ENCODE assay signal across 11 cellular contexts in the genomic region with DNA sequence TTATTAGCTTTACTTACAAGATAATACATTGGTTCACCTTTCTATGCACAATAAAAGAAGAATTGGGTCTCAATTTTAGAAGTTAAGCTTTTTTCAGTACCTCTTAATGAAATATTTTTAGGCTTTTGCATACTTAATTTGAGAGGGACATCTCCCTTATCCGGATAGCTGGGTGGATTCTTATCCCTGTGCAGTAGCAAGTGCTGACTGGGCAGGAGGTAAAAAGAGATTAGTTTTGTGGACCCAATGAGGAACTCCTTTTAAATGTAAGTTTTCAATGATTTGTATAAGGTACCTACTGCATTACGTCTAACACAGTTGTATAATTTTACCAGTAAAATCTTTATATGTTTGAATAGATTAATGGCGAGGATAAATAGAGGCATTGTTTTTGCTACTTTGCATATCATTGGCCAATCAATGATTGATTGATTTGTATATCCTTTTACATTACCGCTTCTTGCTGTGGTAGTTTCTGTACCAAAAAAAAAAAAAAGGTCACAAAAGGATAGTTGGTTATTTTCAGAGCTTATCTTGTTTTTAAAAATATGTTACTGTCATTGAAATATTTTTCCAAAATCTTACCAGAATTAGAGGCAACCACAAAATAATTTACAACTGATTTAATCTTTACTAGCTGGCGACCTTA. TPM values are rescaled to one million over a fixed set of nuclear protein-coding genes. Genes with fewer than 3 reads are reported as not detected.
DNase-seq lines count a peak whose midpoint lies in the region; ATAC-seq and TF ChIP-seq lines count a peak whose summit lies in the region.
"Had no signal": no experiment of that assay in that cellular context is flagged by ENCODE, and none has a peak within 500 bp of the region (broad histone marks: within the 10 kb centered on the region; RNA-seq: fewer than 3 reads in every experiment).

No MANE protein-coding gene starts in this region.

- ATAC-seq in activated CD8-positive, alpha-beta memory T cell treated with anti-CD3 and anti-CD28 coated beads, Interleukin-2, amount 10 ng/mL, durations not matched to agents 7 days and 5 days = no peak
- no peak for ATAC-seq in HG03045 (IDR thresholded peaks at IDR 0.05; ENCODE audit: unreplicated experiment)

- H3K9me3 ChIP-seq in SK-N-MC (ENCODE audit: low read depth, low read length) (0 out of 2 replicates have a peak, but pooled peaks cover 3% of the 10 kb centered on the region), skeletal muscle satellite cell (replicated peaks; ENCODE audit: low read length) (no peaks in the 10 kb centered on the region)

- DNase-seq in activated CD8-positive, alpha-beta memory T cell treated with anti-CD3 and anti-CD28 coated beads, Interleukin-2, amount 10 ng/mL, durations not matched to agents 7 days and 5 days = no peak
- no peak for DNase-seq in activated CD8-positive, alpha-beta memory T cell treated with anti-CD3 and anti-CD28 coated beads for 24 hours
- DNase-seq in SK-N-MC (ENCODE audit: low read depth, low spot score) (no peak), fibroblast of mammary gland (ENCODE audit: low read depth) (peak; percentile 15), NCI-H2081 treated with DMSO at 0.1 percent for 48 hours (lab: John Stamatoyannopoulos, UW) (no peak)
- DNase-seq in NK-92 treated with Interleukin-12 subunit alpha and Interleukin-12 subunit beta, amount 100 ng/mL, for 24 hours (lab: John Stamatoyannopoulos, UW) = no peak
- DNase-seq: stimulated activated CD4-positive, alpha-beta T cell treated with anti-CD3 and anti-CD28 coated beads, Interleukin-2, amount 100 ng/mL, for 48 hours had no signal

- H3K27me3 ChIP-seq in skeletal muscle satellite cell (ENCODE audit: control insufficient read depth, insufficient read depth, low read length) = no peaks in the 10 kb centered on the region
- H3K27me3 ChIP-seq: SJSA1 had no signal

- no peaks in the 10 kb centered on the region for H3K9me3 Mint-ChIP-seq in activated CD8-positive, alpha-beta memory T cell treated with anti-CD3 and anti-CD28 coated beads, Interleukin-2, amount 10 ng/mL, durations not matched to agents 7 days and 5 days (ENCODE audit: low read depth)
- H3K9me3 Mint-ChIP-seq: dendritic cell treated with granulocyte-macrophage colony-stimulating factor and Interleukin-4, amounts not matched to agents 40 ng/mL and 50 ng/mL, for 4 days had no signal

- peak overlapping the region; percentile 90 for H3K4me3 ChIP-seq in SK-N-MC
- H3K4me3 ChIP-seq in fibroblast of mammary gland (ENCODE audit: control insufficient read depth, low read depth, low read length) = peak overlapping the region; percentile 89
- peak overlapping the region; percentile 87 for H3K4me3 ChIP-seq in skeletal muscle satellite cell (ENCODE audit: low read length)

- H3K27ac ChIP-seq in SK-N-MC = no peak overlapping the region; the same call in 1 of the 2 replicates
- H3K27ac ChIP-seq: SJSA1 had no signal

- peak overlapping the region; percentile 97 for H3K4me3 Mint-ChIP-seq in activated CD8-positive, alpha-beta memory T cell treated with anti-CD3 and anti-CD28 coated beads, Interleukin-2, amount 10 ng/mL, durations not matched to agents 7 days and 5 days

- peaks cover 60% of the 10 kb centered on the region for H3K4me1 Mint-ChIP-seq in activated CD8-positive, alpha-beta memory T cell treated with anti-CD3 and anti-CD28 coated beads, Interleukin-2, amount 10 ng/mL, durations not matched to agents 7 days and 5 days

- H3K27me3 Mint-ChIP-seq in activated CD8-positive, alpha-beta memory T cell treated with anti-CD3 and anti-CD28 coated beads, Interleukin-2, amount 10 ng/mL, durations not matched to agents 7 days and 5 days = no peaks in the 10 kb centered on the region
- H3K27me3 Mint-ChIP-seq: dendritic cell treated with granulocyte-macrophage colony-stimulating factor and Interleukin-4, amounts not matched to agents 40 ng/mL and 50 ng/mL, for 4 days had no signal

- H3K4me1 ChIP-seq in skeletal muscle satellite cell (ENCODE audit: control insufficient read depth, insufficient read depth, low read length) = peaks cover 22% of the 10 kb centered on the region

- CTCF ChIA-PET in activated CD8-positive, alpha-beta memory T cell treated with anti-CD3 and anti-CD28 coated beads, Interleukin-2, amount 10 ng/mL, durations not matched to agents 7 days and 5 days (lab: Charles Lee) = interaction anchor here (1.2 to 5.5 kb wide), 3 partner anchors 11 to 86 kb away, joined by 3 to 37 read pairs (median 20); no protein-coding TSS in a partner anchor

- H3K36me3 ChIP-seq in SK-N-MC (ENCODE audit: insufficient read depth, low read length) = peaks cover 54% of the 10 kb centered on the region
- no peaks in the 10 kb centered on the region for H3K36me3 ChIP-seq in skeletal muscle satellite cell (ENCODE audit: insufficient read depth, low read length)

- H3K27ac Mint-ChIP-seq in activated CD8-positive, alpha-beta memory T cell treated with anti-CD3 and anti-CD28 coated beads, Interleukin-2, amount 10 ng/mL, durations not matched to agents 7 days and 5 days = peak overlapping the region; percentile 26
- H3K27ac Mint-ChIP-seq: dendritic cell treated with granulocyte-macrophage colony-stimulating factor and Interleukin-4, amounts not matched to agents 40 ng/mL and 50 ng/mL, for 4 days had no signal

- peaks cover 14% of the 10 kb centered on the region for H3K36me3 Mint-ChIP-seq in activated CD8-positive, alpha-beta memory T cell treated with anti-CD3 and anti-CD28 coated beads, Interleukin-2, amount 10 ng/mL, durations not matched to agents 7 days and 5 days

- H3K4me2 ChIP-seq in skeletal muscle satellite cell (ENCODE audit: low read length) = peak overlapping the region; percentile 93

- no peak for TF ChIP-seq CTCF in fibroblast of mammary gland (conservative IDR thresholded peaks at IDR 0.05; ENCODE audit: control insufficient read depth, insufficient read depth, low read depth, low read length)

- H3K9ac ChIP-seq in SK-N-MC (ENCODE audit: insufficient read length) (peak overlapping the region; percentile 99), skeletal muscle satellite cell (ENCODE audit: low read depth, low read length) (peak overlapping the region; percentile 62)

RNA-seq across cellular contexts. Expression of gene CPSF6, which starts 2.2 kb away (rescaled TPM):
- total RNA-seq in activated CD8-positive, alpha-beta memory T cell treated with anti-CD3 and anti-CD28 coated beads, Interleukin-2, amount 10 ng/mL, durations not matched to agents 7 days and 5 days = 100 to 1,000 TPM; 103 to 113 TPM
- 18.6 and 19.3 TPM in 2 replicates for total RNA-seq in skeletal muscle satellite cell (2012; rRNA removed)
